ENCODE assay signal across 27 cellular contexts in genomic region chr1:28134651-28135207, GRCh38. TPM values are rescaled to one million over a fixed set of nuclear protein-coding genes. Genes with fewer than 3 reads are reported as not detected.
A peak's percentile ranks its signal among the peaks of the same experiment; 100 is the strongest.
DNase-seq lines count a peak whose midpoint lies in the region; ATAC-seq, FAIRE-seq and TF ChIP-seq lines count a peak whose summit lies in the region.
"Had no signal": no experiment of that assay in that cellular context is flagged by ENCODE, and none has a peak within 500 bp of the region (broad histone marks: within the 10 kb centered on the region; RNA-seq: fewer than 3 reads in every experiment).

No MANE protein-coding gene starts in this region.

- H3K27ac ChIP-seq in A549 (no peak overlapping the region), SU-DHL-6 (ENCODE audit: low read depth, low read length) (peak overlapping the region; percentile 68), lower lobe of right lung (peak overlapping the region; percentile 75)
- H3K27ac ChIP-seq: WERI-Rb-1 had no signal

- ATAC-seq in A549: no peak
- ATAC-seq in lower lobe of right lung: no peak
- no peak for ATAC-seq in GM18861 (IDR thresholded peaks at IDR 0.05; ENCODE audit: unreplicated experiment)
- ATAC-seq in mucosa of descending colon: no peak
- ATAC-seq: activated CD8-positive, alpha-beta T cell treated with anti-CD3 and anti-CD28 coated beads, Interleukin-2, amount 10 ng/mL, durations not matched to agents 7 days and 5 days; Panc1 had no signal

- POLR2A ChIA-PET in A549 (lab: Yijun Ruan, JAX): no interaction called here

- 70% methylated on average over 2 of the region's 2 CpGs for WGBS in A549 (ENCODE audit: missing lambda C conversion rate)

- H3K27me3 ChIP-seq in SU-DHL-6 (ENCODE audit: low read length) (no peaks in the 10 kb centered on the region), lower lobe of right lung (ENCODE audit: low read depth) (no peaks in the 10 kb centered on the region)
- H3K27me3 ChIP-seq: adrenal gland, heart right ventricle had no signal

- no peak overlapping the region for H3K4me2 ChIP-seq in A549
- peak overlapping the region; percentile 44 for H3K4me2 ChIP-seq in SU-DHL-6 (ENCODE audit: low read depth, low read length, poor library complexity, severe bottlenecking)

- no peak overlapping the region for H2AFZ ChIP-seq in SU-DHL-6 (ENCODE audit: low read depth, low read length, severe bottlenecking)

- no peaks in the 10 kb centered on the region for H3K9me2 ChIP-seq in SU-DHL-6 (replicated peaks; ENCODE audit: insufficient read depth, low read length)

- FAIRE-seq in A549 (lab: Jason Lieb, UNC) (no peak), GM19239 (lab: Jason Lieb, UNC) (peak; percentile 77)
- FAIRE-seq: D721Med, endometrium, frontal cortex had no signal

- TF ChIP-seq POLR2A in A549 (IDR thresholded peaks at IDR 0.05; ENCODE audit: low read length): no peak

- peaks cover 11% of the 10 kb centered on the region for H3F3A ChIP-seq in SU-DHL-6 (ENCODE audit: insufficient read depth)

- no peak for DNase-seq in A549 (ENCODE audit: low read depth in 1 of 2, low spot score in 1 of 2)
- no peak for DNase-seq in GM19239 (ENCODE audit: insufficient read length, low spot score)
- no peak for DNase-seq in lower lobe of right lung
- no peak for DNase-seq in NCI-H187 treated with DMSO at 0.1 percent for 48 hours (lab: John Stamatoyannopoulos, UW)
- DNase-seq in mucosa of descending colon: no peak
- no peak for DNase-seq in NCI-H2171 treated with DMSO at 0.1 percent for 48 hours (lab: John Stamatoyannopoulos, UW)
- DNase-seq: activated CD4-positive, alpha-beta T cell treated with anti-CD3 and anti-CD28 coated beads for 4 hours; activated CD8-positive, alpha-beta T cell treated with anti-CD3 and anti-CD28 coated beads, Interleukin-2, amount 10 ng/mL, durations not matched to agents 7 days and 5 days; activated naive CD4-positive, alpha-beta T cell treated with anti-CD3 and anti-CD28 coated beads, Interleukin-2, amount 10 ng/mL, durations not matched to agents 7 days and 5 days; CD4-positive, alpha-beta memory T cell; DND-41; H7; heart right ventricle; NCI-H1436 treated with DMSO at 0.1 percent for 48 hours; NCI-H446; nephron progenitor cell; stimulated activated naive CD4-positive, alpha-beta T cell; WERI-Rb-1 had no signal

- CTCF ChIA-PET in A549 (lab: Yijun Ruan, JAX): interaction anchor here (1.4 kb wide), 1 partner anchor 10 kb away, joined by 3 read pairs; no protein-coding TSS in a partner anchor

- TF ChIP-seq CTCF in A549 (IDR thresholded peaks at IDR 0.05): no peak
- no peak for TF ChIP-seq CTCF in SU-DHL-6 (IDR thresholded peaks at IDR 0.05; ENCODE audit: insufficient read depth, low read length, poor library complexity, severe bottlenecking)
- TF ChIP-seq CTCF in lower lobe of right lung (IDR thresholded peaks at IDR 0.05): no peak
- TF ChIP-seq CTCF in mucosa of descending colon (IDR thresholded peaks at IDR 0.05): no peak

- no peak for TF ChIP-seq EP300 in A549 (IDR thresholded peaks at IDR 0.05)

- no peak for TF ChIP-seq RAD21 in A549 (conservative IDR thresholded peaks at IDR 0.05 in 1 of 2, IDR thresholded peaks at IDR 0.05 in 1 of 2)

- H3K9me3 ChIP-seq in A549 (no peaks in the 10 kb centered on the region), SU-DHL-6 (ENCODE audit: insufficient read depth, low read length) (no peaks in the 10 kb centered on the region), lower lobe of right lung (no peaks in the 10 kb centered on the region), mucosa of descending colon (no peaks in the 10 kb centered on the region)
- H3K9me3 ChIP-seq: adrenal gland, heart right ventricle had no signal

- H3K4me1 ChIP-seq in A549: peaks cover 20% of the 10 kb centered on the region
- peaks cover 14% of the 10 kb centered on the region for H3K4me1 ChIP-seq in lower lobe of right lung
- no peaks in the 10 kb centered on the region for H3K4me1 ChIP-seq in mucosa of descending colon (ENCODE audit: low read depth)
- H3K4me1 ChIP-seq: adrenal gland had no signal

- no peak overlapping the region for H3K4me3 ChIP-seq in A549
- H3K4me3 ChIP-seq in SU-DHL-6 (ENCODE audit: insufficient read depth, low read length, poor library complexity, severe bottlenecking): peak overlapping the region; percentile 13
- no peak overlapping the region for H3K4me3 ChIP-seq in lower lobe of right lung
- no peak overlapping the region for H3K4me3 ChIP-seq in mucosa of descending colon
- H3K4me3 ChIP-seq: adrenal gland, heart right ventricle, lung had no signal

- H3K36me3 ChIP-seq in SU-DHL-6 (ENCODE audit: low read length) (no peaks in the 10 kb centered on the region), lower lobe of right lung (no peaks in the 10 kb centered on the region), mucosa of descending colon (ENCODE audit: low read depth) (no peaks in the 10 kb centered on the region)
- H3K36me3 ChIP-seq: adrenal gland, heart right ventricle, WERI-Rb-1 had no signal

- intact Hi-C loops in lower lobe of right lung (cut with DNase I) (no loop called here), mucosa of descending colon (cut with DNase I, micrococcal nuclease) (no loop called here)

- no peak overlapping the region for H3K9ac ChIP-seq in SU-DHL-6 (ENCODE audit: low read length)

- no peaks in the 10 kb centered on the region for H3K79me2 ChIP-seq in SU-DHL-6 (ENCODE audit: insufficient read depth, low read length)

- H4K20me1 ChIP-seq in SU-DHL-6 (ENCODE audit: low read depth, low read length): no peaks in the 10 kb centered on the region

TF ChIP-seq in A549, 52 proteins besides CTCF, POLR2A, EP300 and RAD21:
- TF ChIP-seq MAFK (IDR thresholded peaks at IDR 0.05; ENCODE audit: partially characterized antibody) (peak; percentile 32), JUNB (IDR thresholded peaks at IDR 0.05) (no peak), BCL3 (IDR thresholded peaks at IDR 0.05) (no peak), RNF2 (IDR thresholded peaks at IDR 0.05; ENCODE audit: borderline replicate concordance, low read depth) (no peak), ELK1 (IDR thresholded peaks at IDR 0.05; ENCODE audit: low read depth, low read length) (no peak), PBX3 (IDR thresholded peaks at IDR 0.05) (no peak), CEBPB (IDR thresholded peaks at IDR 0.05) (no peak), USF2 (IDR thresholded peaks at IDR 0.05) (no peak), FOSL2 (IDR thresholded peaks at IDR 0.05) (no peak), FOSL2 (CRISPR knock-in tag; IDR thresholded peaks at IDR 0.05) (no peak)

RNA-seq across cellular contexts. Expression of gene PTAFR, which starts 41.8 kb away (rescaled TPM):
- polyA plus RNA-seq in A549 (2011; rRNA removed) (0.58 and 0.83 TPM in 2 replicates), A549 (2017; fragmentation: RNase III; extraction: RNeasy Plus Mini Kit Qiagen cat#74134 plus additional on column Dnase treatment) (0.17 to 0.24 TPM (median 0.17 TPM) in 3 replicates)
- polyA plus RNA-seq in A549 (2012; cell fraction: cytosol; rRNA removed): 0.50 and 0.84 TPM in 2 replicates
- polyA plus RNA-seq in A549 (2012; cell fraction: nucleus; rRNA removed): 0.26 and 0.40 TPM in 2 replicates
- polyA minus RNA-seq in A549 (2011; rRNA and poly(A)+ RNA removed): 0.70 and 0.83 TPM in 2 replicates
- total RNA-seq in lower lobe of right lung (52.8 TPM), mucosa of descending colon (1 to 10 TPM; 2.4 to 4.8 (median 4.0) TPM)
- total RNA-seq: A172 had no signal

RNA-seq across cellular contexts. Expression of gene EYA3, which starts 46.3 kb away (rescaled TPM):
- 9.3 and 11.7 TPM in 2 replicates for polyA plus RNA-seq in A549 (2011; rRNA removed)
- polyA plus RNA-seq in A549 (2012; cell fraction: cytosol; rRNA removed): 2.7 and 3.6 TPM in 2 replicates
- polyA plus RNA-seq in A549 (2012; cell fraction: nucleus; rRNA removed): 4.1 and 6.3 TPM in 2 replicates
- 5.3 to 6.2 TPM (median 5.7 TPM) in 3 replicates for polyA plus RNA-seq in A549 (2017; fragmentation: RNase III; extraction: RNeasy Plus Mini Kit Qiagen cat#74134 plus additional on column Dnase treatment)
- 17.5 and 20.3 TPM in 2 replicates for polyA minus RNA-seq in A549 (2011; rRNA and poly(A)+ RNA removed)
- 20.4 TPM for total RNA-seq in lower lobe of right lung
- total RNA-seq in mucosa of descending colon: 10 to 100 TPM; 19.2 to 22.8 (median 19.9) TPM

Comparison
In these comparisons a context has a peak if more than half of its experiments do, and no peak if none do; other contexts are left out.
1. H3K27ac ChIP-seq: peak in SU-DHL-6 (single experiment) and lower lobe of right lung (single experiment); none in A549 (0 of 2).